ENCODE assay signal across 26 cellular contexts in the genomic region with DNA sequence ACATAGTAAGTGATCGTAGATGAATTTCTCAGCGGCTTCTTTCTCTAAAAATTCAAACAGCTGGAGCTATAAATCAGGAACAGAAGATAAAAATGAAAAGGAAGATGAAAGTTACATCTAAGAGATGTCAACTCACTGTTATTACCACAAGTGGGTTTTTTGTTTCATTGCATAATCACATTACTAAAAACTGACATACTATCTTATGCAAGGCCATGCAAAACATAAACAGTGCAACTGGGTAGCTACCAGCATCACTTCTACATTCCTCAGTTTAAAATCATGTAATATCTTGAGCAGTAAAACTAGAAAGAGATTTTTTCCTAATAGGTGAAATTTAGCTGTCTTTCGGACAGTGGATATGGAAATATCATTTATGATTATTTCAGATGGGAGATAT. TPM values are rescaled to one million over a fixed set of nuclear protein-coding genes. Genes with fewer than 3 reads are reported as not detected.
DNase-seq lines count a peak whose midpoint lies in the region; ATAC-seq and TF ChIP-seq lines count a peak whose summit lies in the region.
"Had no signal": no experiment of that assay in that cellular context is flagged by ENCODE, and none has a peak within 500 bp of the region (broad histone marks: within the 10 kb centered on the region; RNA-seq: fewer than 3 reads in every experiment).

No MANE protein-coding gene starts in this region.

- no peak overlapping the region for H3K4me3 Mint-ChIP-seq in stimulated activated naive CD8-positive, alpha-beta T cell treated with anti-CD3 and anti-CD28 coated beads, Interleukin-15, amount 100 ng/mL, for 72 hours
- H3K4me3 Mint-ChIP-seq: activated naive CD8-positive, alpha-beta T cell treated with anti-CD3 and anti-CD28 coated beads, Interleukin-2, amount 50 U/mL, for 24 hours; CD4-positive, alpha-beta T cell; nephron had no signal

- no peak for DNase-seq in stimulated activated naive CD8-positive, alpha-beta T cell treated with anti-CD3 and anti-CD28 coated beads, Interleukin-15, amount 100 ng/mL, for 72 hours
- no peak for DNase-seq in stimulated activated naive CD8-positive, alpha-beta T cell treated with anti-CD3 and anti-CD28 coated beads, Interleukin-15, Interleukin-2, amounts not matched to agents 100 U/mL and 50 U/mL, for 24 hours
- DNase-seq in SKM-1 treated with dmso at 0.1 percent for 144 hours (lab: John Stamatoyannopoulos, UW; ENCODE audit: unreplicated experiment) (peak; percentile 49), fibroblast of villous mesenchyme (ENCODE audit: low read depth) (peak; percentile 62), T-helper 2 cell (no peak), kidney glomerular epithelial cell (lab: John Stamatoyannopoulos, UW) (no peak)
- DNase-seq: activated CD4-positive, CD25-positive, alpha-beta regulatory T cell treated with anti-CD3 and anti-CD28 coated beads, Interleukin-2, amount 50 U/mL, for 72 hours; activated naive CD8-positive, alpha-beta T cell treated with anti-CD3 and anti-CD28 coated beads, Interleukin-2, amount 50 U/mL, for 24 hours; CD4-positive, alpha-beta T cell; DMS53; effector memory CD4-positive, alpha-beta T cell; foreskin keratinocyte; mesendoderm; MM.1S; NCI-H2029 treated with DMSO at 0.1 percent for 48 hours; psoas muscle; Right ventricle myocardium superior; stimulated activated CD8-positive, alpha-beta memory T cell treated with anti-CD3 and anti-CD28 coated beads, Interleukin-4, amount 100 ng/mL, for 48 hours had no signal

- ATAC-seq in stimulated activated naive CD8-positive, alpha-beta T cell treated with anti-CD3 and anti-CD28 coated beads, Interleukin-15, amount 100 ng/mL, for 72 hours: peak; percentile 58
- ATAC-seq in stimulated activated naive CD8-positive, alpha-beta T cell treated with anti-CD3 and anti-CD28 coated beads, Interleukin-15, Interleukin-2, amounts not matched to agents 100 U/mL and 50 U/mL, for 24 hours: no peak
- no peak for ATAC-seq in GM18870 (IDR thresholded peaks at IDR 0.05; ENCODE audit: unreplicated experiment)
- no peak for ATAC-seq in GM21515 (IDR thresholded peaks at IDR 0.05; ENCODE audit: unreplicated experiment)
- ATAC-seq: activated naive CD8-positive, alpha-beta T cell treated with anti-CD3 and anti-CD28 coated beads, Interleukin-2, amount 50 U/mL, for 24 hours; foreskin keratinocyte; psoas muscle had no signal

- no peak overlapping the region for H3K4me3 ChIP-seq in fibroblast of villous mesenchyme (ENCODE audit: low read depth, low read length)
- H3K4me3 ChIP-seq: psoas muscle had no signal

- no peaks in the 10 kb centered on the region for H3K9me3 Mint-ChIP-seq in stimulated activated naive CD8-positive, alpha-beta T cell treated with anti-CD3 and anti-CD28 coated beads, Interleukin-15, amount 100 ng/mL, for 72 hours
- H3K9me3 Mint-ChIP-seq: activated naive CD8-positive, alpha-beta T cell treated with anti-CD3 and anti-CD28 coated beads, Interleukin-2, amount 50 U/mL, for 24 hours had no signal

- H3K4me1 Mint-ChIP-seq in stimulated activated naive CD8-positive, alpha-beta T cell treated with anti-CD3 and anti-CD28 coated beads, Interleukin-15, amount 100 ng/mL, for 72 hours: peaks cover 6% of the 10 kb centered on the region
- H3K4me1 Mint-ChIP-seq: activated naive CD8-positive, alpha-beta T cell treated with anti-CD3 and anti-CD28 coated beads, Interleukin-2, amount 50 U/mL, for 24 hours had no signal

- TF ChIP-seq CTCF in fibroblast of villous mesenchyme (IDR thresholded peaks at IDR 0.05; ENCODE audit: insufficient read depth, low read depth, low read length): no peak

- H3K27me3 Mint-ChIP-seq in stimulated activated naive CD8-positive, alpha-beta T cell treated with anti-CD3 and anti-CD28 coated beads, Interleukin-15, amount 100 ng/mL, for 72 hours: peaks cover 23% of the 10 kb centered on the region

- peak overlapping the region in 1 of 2 donors; percentile 70 for H3K27ac Mint-ChIP-seq in stimulated activated naive CD8-positive, alpha-beta T cell treated with anti-CD3 and anti-CD28 coated beads, Interleukin-15, amount 100 ng/mL, for 72 hours
- H3K27ac Mint-ChIP-seq: activated naive CD8-positive, alpha-beta T cell treated with anti-CD3 and anti-CD28 coated beads, Interleukin-2, amount 50 U/mL, for 24 hours; CD4-positive, alpha-beta T cell had no signal

RNA-seq across cellular contexts. Expression of a gene that starts 14.9 kb away (rescaled TPM):
- not detected in 2 replicates for total RNA-seq in fibroblast of villous mesenchyme
- total RNA-seq: cardiac septum; CD4-positive, alpha-beta T cell; foreskin keratinocyte; H1; NCI-H460; psoas muscle; Right ventricle myocardium superior; T-helper 2 cell treated with Interferon-gamma antibody and Interleukin-4, amounts not matched to agents 100 ng/mL and 5 ng/mL, for 36 hours; temporal lobe had no signal

Comparison
In these comparisons a context has a peak if more than half of its experiments do, and no peak if none do; other contexts are left out.
1. DNase-seq: peak in SKM-1 treated with dmso at 0.1 percent for 144 hours (single experiment) and fibroblast of villous mesenchyme (single experiment); none in stimulated activated naive CD8-positive, alpha-beta T cell treated with anti-CD3 and anti-CD28 coated beads, Interleukin-15, amount 100 ng/mL, for 72 hours (0 of 2), stimulated activated naive CD8-positive, alpha-beta T cell treated with anti-CD3 and anti-CD28 coated beads, Interleukin-15, Interleukin-2, amounts not matched to agents 100 U/mL and 50 U/mL, for 24 hours (single experiment), T-helper 2 cell (0 of 5) and kidney glomerular epithelial cell (single experiment).